6 cellular contexts compared by ENCODE assay signal in genomic region chr15:88564741-88565140, GRCh38.
"Had no signal": no experiment of that assay in that cellular context is flagged by ENCODE, and none has a peak within 500 bp of the region (broad histone marks: within the 10 kb centered on the region; RNA-seq: fewer than 3 reads in every experiment).

No MANE protein-coding gene starts in this region.

- H3K4me2 ChIP-seq: GM23338 had no signal

- H2AFZ ChIP-seq: GM23338 had no signal

- ATAC-seq: GM23338, HepG2 had no signal

- H3K4me3 ChIP-seq: GM23338 had no signal

- DNase-seq: H9, HCEC 1CT, HFFc6, KG1 had no signal
